Comparison of ENCODE assay signal across 13 cellular contexts in genomic region chr19:35206379-35206778, GRCh38. TPM values are rescaled to one million over a fixed set of nuclear protein-coding genes. Genes with fewer than 3 reads are reported as not detected.
A peak's percentile ranks its signal among the peaks of the same experiment; 100 is the strongest.
DNase-seq lines count a peak whose midpoint lies in the region; ATAC-seq, FAIRE-seq and TF ChIP-seq lines count a peak whose summit lies in the region.
"Had no signal": no experiment of that assay in that cellular context is flagged by ENCODE, and none has a peak within 500 bp of the region (broad histone marks: within the 10 kb centered on the region; RNA-seq: fewer than 3 reads in every experiment).

No MANE protein-coding gene starts in this region.

- CTCF ChIA-PET in CD8-positive, alpha-beta memory T cell (lab: Charles Lee), result interaction anchor here (0.9 to 1.9 kb wide), 5 partner anchors 10 to 289 kb away, joined by 3 to 7 read pairs (median 3); no protein-coding TSS in a partner anchor
- CTCF ChIA-PET in activated CD4-positive, alpha-beta memory T cell treated with anti-CD3 and anti-CD28 coated beads for 36 hours (lab: Charles Lee), result no interaction called here
- CTCF ChIA-PET in HepG2 (lab: Yijun Ruan, JAX; ENCODE audit: low intra/inter-chr PET ratio, low total read pairs), result no interaction called here

- no peaks in the 10 kb centered on the region for H3K36me3 ChIP-seq in CD8-positive, alpha-beta memory T cell (ENCODE audit: insufficient read depth, low read length)
- H3K36me3 ChIP-seq in HepG2 (replicated peaks in 1 of 2; ENCODE audit: control insufficient read depth in 1 of 2, insufficient read depth in 2 of 2, low read length in 2 of 2) (no peaks in the 10 kb centered on the region), heart left ventricle (no peaks in the 10 kb centered on the region)
- H3K36me3 ChIP-seq: SJSA1 had no signal

- TF ChIP-seq EP300 in HepG2 (IDR thresholded peaks at IDR 0.05; ENCODE audit: low read depth in 2 of 2, low read length in 2 of 2), result no peak
- no peak for TF ChIP-seq EP300 in HepG2 (CRISPR knock-in tag; IDR thresholded peaks at IDR 0.05; ENCODE audit: borderline replicate concordance)

- TF ChIP-seq POLR2A in HepG2 (IDR thresholded peaks at IDR 0.05; ENCODE audit: insufficient read depth in 1 of 2, low read depth in 2 of 2, low read length in 2 of 2), result no peak
- no peak for TF ChIP-seq POLR2A in heart left ventricle (IDR thresholded peaks at IDR 0.05)
- TF ChIP-seq POLR2A in erythroblast (IDR thresholded peaks at IDR 0.05; ENCODE audit: low read length), result no peak

- peaks cover 0 to 4% (median 0%) of the 10 kb centered on the region in 3 donors for H3K36me3 Mint-ChIP-seq in CD8-positive, alpha-beta memory T cell
- peaks cover 2% of the 10 kb centered on the region for H3K36me3 Mint-ChIP-seq in activated CD4-positive, alpha-beta memory T cell treated with anti-CD3 and anti-CD28 coated beads for 36 hours

- H3K4me3 Mint-ChIP-seq in CD8-positive, alpha-beta memory T cell, result peak overlapping the region; percentile 3 to 69 (median 61)
- peak overlapping the region; percentile 2 for H3K4me3 Mint-ChIP-seq in activated CD4-positive, alpha-beta memory T cell treated with anti-CD3 and anti-CD28 coated beads for 36 hours

- H4K20me1 ChIP-seq in HepG2 (ENCODE audit: insufficient read depth, low read length), result no peaks in the 10 kb centered on the region

- POLR2A ChIA-PET in CD8-positive, alpha-beta memory T cell (lab: Charles Lee), result interaction anchor here (0.7 to 1.8 kb wide), 4 partner anchors 34 to 52 kb away, joined by 3 to 4 read pairs (median 3); partner anchors contain the start of gene FXYD5
- POLR2A ChIA-PET in activated CD4-positive, alpha-beta memory T cell treated with anti-CD3 and anti-CD28 coated beads for 36 hours (lab: Charles Lee), result interaction anchor here (0.7 to 1.0 kb wide), 2 partner anchors 36 to 44 kb away, joined by 3 read pairs; no protein-coding TSS in a partner anchor
- POLR2A ChIA-PET in HepG2 (lab: Yijun Ruan, JAX), result no interaction called here

- H3K9ac ChIP-seq in HepG2 (ENCODE audit: insufficient read depth, low read depth, low read length), result no peak overlapping the region

- no peak overlapping the region for H2AFZ ChIP-seq in HepG2 (ENCODE audit: low read length)

- TF ChIP-seq RAD21 in HepG2 (CRISPR knock-in tag; IDR thresholded peaks at IDR 0.05), result no peak

- peaks cover 0 to 4% (median 0%) of the 10 kb centered on the region in 5 donors for H3K9me3 Mint-ChIP-seq in CD8-positive, alpha-beta memory T cell
- peaks cover 5% of the 10 kb centered on the region for H3K9me3 Mint-ChIP-seq in activated CD4-positive, alpha-beta memory T cell treated with anti-CD3 and anti-CD28 coated beads for 36 hours

- DNase-seq in CD8-positive, alpha-beta memory T cell, result peak; percentile 34 to 81 (median 74)
- peak; percentile 60 for DNase-seq in activated CD4-positive, alpha-beta memory T cell treated with anti-CD3 and anti-CD28 coated beads for 36 hours
- DNase-seq in HepG2 (ENCODE audit: low spot score), result no peak
- DNase-seq in heart left ventricle, result no peak
- no peak for DNase-seq in erythroblast (lab: John Stamatoyannopoulos, UW)
- DNase-seq in cerebellum (ENCODE audit: low spot score), result no peak
- DNase-seq: mesenchymal stem cell, trophoblast cell had no signal

- peak overlapping the region; percentile 91 to 99 (median 98) for H3K27ac Mint-ChIP-seq in CD8-positive, alpha-beta memory T cell
- H3K27ac Mint-ChIP-seq in activated CD4-positive, alpha-beta memory T cell treated with anti-CD3 and anti-CD28 coated beads for 36 hours, result peak overlapping the region; percentile 88

- ATAC-seq in HG03354 (IDR thresholded peaks at IDR 0.05; ENCODE audit: poor library complexity, severe bottlenecking, unreplicated experiment) (peak; percentile 32), HepG2 (no peak), heart left ventricle (no peak), HG03025 (IDR thresholded peaks at IDR 0.05; ENCODE audit: low FRiP score, unreplicated experiment) (no peak)

- intact Hi-C loops in activated CD4-positive, alpha-beta memory T cell treated with anti-CD3 and anti-CD28 coated beads for 36 hours (cut with micrococcal nuclease), result loop anchor here (2.0 kb wide), 1 partner anchor 140 kb away; the partner anchor contains the start of gene FFAR1
- intact Hi-C loops in HepG2 (cut with micrococcal nuclease; ENCODE audit: unreplicated experiment), result no loop called here
- intact Hi-C loops in heart left ventricle (cut with DNase I), result no loop called here

- 24% methylated on average over 5 of the region's 5 CpGs for WGBS in HepG2 (ENCODE audit: low lambda C conversion rate)
- WGBS in heart left ventricle, 4 donors, result 64 to 73% (median 71%) methylated on average over 5 of the region's 5 CpGs

- FAIRE-seq in HepG2 (lab: Jason Lieb, UNC), result no peak
- FAIRE-seq: astrocyte, D721Med had no signal

- no TSS peak for BruUV-seq in HepG2 (replicated peaks; lab: Mats Ljungman, UMichigan)

- H3K4me1 Mint-ChIP-seq in CD8-positive, alpha-beta memory T cell, result peaks cover 62 to 77% (median 75%) of the 10 kb centered on the region in 3 donors
- H3K4me1 Mint-ChIP-seq in activated CD4-positive, alpha-beta memory T cell treated with anti-CD3 and anti-CD28 coated beads for 36 hours (ENCODE audit: low read depth), result peaks cover 71% of the 10 kb centered on the region

- H3K27me3 ChIP-seq in CD8-positive, alpha-beta memory T cell (ENCODE audit: insufficient read depth, low read length, poor library complexity, severe bottlenecking), result no peaks in the 10 kb centered on the region
- H3K27me3 ChIP-seq in HepG2 (ENCODE audit: control insufficient read depth in 1 of 2, insufficient read depth in 2 of 2, low read length in 2 of 2), result no peaks in the 10 kb centered on the region; a peak in 2 of 5 replicates
- peaks cover 0 to 3% (median 0%) of the 10 kb centered on the region in 9 donors for H3K27me3 ChIP-seq in heart left ventricle
- H3K27me3 ChIP-seq: SJSA1 had no signal

- no peak for TF ChIP-seq CTCF in HepG2 (CRISPR knock-in tag; IDR thresholded peaks at IDR 0.05)
- no peak for TF ChIP-seq CTCF in heart left ventricle (IDR thresholded peaks at IDR 0.05)

- H3K79me2 ChIP-seq in HepG2 (ENCODE audit: insufficient read depth, low read length), result no peaks in the 10 kb centered on the region

- in situ Hi-C loops in HepG2 (cut with HindIII; ENCODE audit: extremely low pct_ligation_motif_present, low pct_unique_long_range_greater_than_20kb), result no loop called here

- no peak overlapping the region for H3K4me2 ChIP-seq in HepG2 (ENCODE audit: low read depth, low read length)

- H3K27me3 Mint-ChIP-seq in CD8-positive, alpha-beta memory T cell, result peaks cover 0 to 1% of the 10 kb centered on the region in 2 donors
- no peaks in the 10 kb centered on the region for H3K27me3 Mint-ChIP-seq in activated CD4-positive, alpha-beta memory T cell treated with anti-CD3 and anti-CD28 coated beads for 36 hours

- no peaks in the 10 kb centered on the region for H3K9me3 ChIP-seq in CD8-positive, alpha-beta memory T cell (ENCODE audit: low read length)
- H3K9me3 ChIP-seq in HepG2 (ENCODE audit: low read length) (no peaks in the 10 kb centered on the region), heart left ventricle (peaks cover 0 to 3% (median 0%) of the 10 kb centered on the region in 12 donors)
- H3K9me3 ChIP-seq: SJSA1 had no signal

- peaks cover 74% of the 10 kb centered on the region for H3K4me1 ChIP-seq in CD8-positive, alpha-beta memory T cell (ENCODE audit: insufficient read depth, low read length)
- H3K4me1 ChIP-seq in HepG2 (ENCODE audit: insufficient read depth, low read length), result peaks cover 8% of the 10 kb centered on the region
- H3K4me1 ChIP-seq in heart left ventricle, result peaks cover 0 to 54% (median under 1%) of the 10 kb centered on the region in 12 donors
- H3K4me1 ChIP-seq: SJSA1 had no signal

- H3K4me3 ChIP-seq in CD8-positive, alpha-beta memory T cell (ENCODE audit: low read length), result peak overlapping the region; percentile 1
- no peak overlapping the region for H3K4me3 ChIP-seq in HepG2 (replicated peaks in 1 of 3; ENCODE audit: insufficient read depth in 1 of 3, low read depth in 2 of 3, low read length in 3 of 3)
- H3K4me3 ChIP-seq in heart left ventricle, result no peak overlapping the region
- H3K4me3 ChIP-seq: SJSA1 had no signal

- peak overlapping the region; percentile 44 for H3K27ac ChIP-seq in CD8-positive, alpha-beta memory T cell (ENCODE audit: low read depth, low read length)
- H3K27ac ChIP-seq in HepG2 (ENCODE audit: extremely low read length, insufficient read depth, low read length) (no peak overlapping the region), heart left ventricle (peak overlapping the region in 1 of 12 donors; percentile 81)
- H3K27ac ChIP-seq: SJSA1 had no signal

RNA-seq across cellular contexts. Expression of gene FAM187B, which starts 22.2 kb away (rescaled TPM):
- total RNA-seq in CD8-positive, alpha-beta memory T cell, result not detected
- polyA plus RNA-seq in CD8-positive, alpha-beta memory T cell, result not detected
- total RNA-seq in activated CD4-positive, alpha-beta memory T cell treated with anti-CD3 and anti-CD28 coated beads for 36 hours, result under 1 TPM in 1 of 2 experiments, not detected in 1; 0.19 TPM
- total RNA-seq in HepG2 (2016; rRNA removed; fragmentation: Illumina TruSeq; extraction: Trizol), result not detected in 2 replicates
- total RNA-seq in HepG2 (2016; cell fraction: cytosol; rRNA removed; fragmentation: Illumina TruSeq; extraction: Trizol; ENCODE audit: low read depth), result not detected in 2 replicates
- total RNA-seq in HepG2 (2016; cell fraction: insoluble cytoplasmic fraction; rRNA removed; fragmentation: Illumina TruSeq; extraction: Trizol), result not detected in 2 replicates
- total RNA-seq in HepG2 (2016; cell fraction: membrane; rRNA removed; fragmentation: Illumina TruSeq; extraction: Trizol), result not detected in 2 replicates
- not detected in 2 replicates for total RNA-seq in HepG2 (2016; cell fraction: nucleus; rRNA removed; fragmentation: Illumina TruSeq; extraction: Trizol)
- polyA plus RNA-seq in HepG2 (2011; rRNA removed), result not detected in 2 replicates
- polyA plus RNA-seq in HepG2 (2011; cell fraction: cytosol; rRNA removed), result not detected in 2 replicates
- polyA plus RNA-seq in HepG2 (2011; cell fraction: nucleus; rRNA removed), result not detected in 2 replicates
- not detected in 2 replicates for polyA plus RNA-seq in HepG2 (2012)
- polyA plus RNA-seq in HepG2 (2016; cell fraction: cytosol; fragmentation: Illumina TruSeq; extraction: Trizol; ENCODE audit: low read depth), result not detected in 2 replicates
- polyA plus RNA-seq in HepG2 (2016; cell fraction: insoluble cytoplasmic fraction; fragmentation: Illumina TruSeq; extraction: Trizol; ENCODE audit: low read depth), result not detected in 2 replicates
- not detected in 2 replicates for polyA plus RNA-seq in HepG2 (2016; cell fraction: membrane; fragmentation: Illumina TruSeq; extraction: Trizol; ENCODE audit: low read depth)
- not detected in 2 replicates for polyA plus RNA-seq in HepG2 (2016; cell fraction: nucleus; fragmentation: Illumina TruSeq; extraction: Trizol; ENCODE audit: insufficient read depth, low read depth)
- not detected in 2 replicates for polyA minus RNA-seq in HepG2 (2011; rRNA and poly(A)+ RNA removed; ENCODE audit: low replicate concordance)
- not detected in 2 replicates for polyA minus RNA-seq in HepG2 (2011; cell fraction: cytosol; rRNA and poly(A)+ RNA removed)
- polyA minus RNA-seq in HepG2 (2011; cell fraction: nucleus; rRNA and poly(A)+ RNA removed), result not detected in 2 replicates
- total RNA-seq in heart left ventricle, result not detected
- polyA plus RNA-seq in heart left ventricle, result under 1 TPM in 1 of 2 donors, not detected in 1; 0.06 TPM
- total RNA-seq in cerebellum, result not detected
- total RNA-seq: astrocyte, SJSA1 had no signal

RNA-seq across cellular contexts. Expression of gene LSR, which starts 42.4 kb away (rescaled TPM):
- total RNA-seq in CD8-positive, alpha-beta memory T cell, result 10 to 100 TPM; 23.5 to 27.5 TPM
- polyA plus RNA-seq in CD8-positive, alpha-beta memory T cell, result 77.8 TPM
- total RNA-seq in activated CD4-positive, alpha-beta memory T cell treated with anti-CD3 and anti-CD28 coated beads for 36 hours, result 10 to 100 TPM; 25.4 to 28.7 TPM
- total RNA-seq in HepG2 (2016; rRNA removed; fragmentation: Illumina TruSeq; extraction: Trizol) (14.2 and 29.2 TPM in 2 replicates), heart left ventricle (1 to 10 TPM; 2.8 to 9.0 (median 5.3) TPM), cerebellum (2.6 TPM)
- 8.7 and 9.3 TPM in 2 replicates for total RNA-seq in HepG2 (2016; cell fraction: cytosol; rRNA removed; fragmentation: Illumina TruSeq; extraction: Trizol; ENCODE audit: low read depth)
- total RNA-seq in HepG2 (2016; cell fraction: insoluble cytoplasmic fraction; rRNA removed; fragmentation: Illumina TruSeq; extraction: Trizol), result 15.3 and 31.4 TPM in 2 replicates
- 15.2 and 21.9 TPM in 2 replicates for total RNA-seq in HepG2 (2016; cell fraction: membrane; rRNA removed; fragmentation: Illumina TruSeq; extraction: Trizol)
- total RNA-seq in HepG2 (2016; cell fraction: nucleus; rRNA removed; fragmentation: Illumina TruSeq; extraction: Trizol), result 43.9 and 48.2 TPM in 2 replicates
- polyA plus RNA-seq in HepG2 (2011; rRNA removed) (79.2 and 111 TPM in 2 replicates), heart left ventricle (10 to 100 TPM in 1 of 2 donors, 1 to 10 TPM in 1; 4.8 to 10.5 TPM)
- polyA plus RNA-seq in HepG2 (2011; cell fraction: cytosol; rRNA removed), result 44.4 and 71.0 TPM in 2 replicates
- 93.8 and 94.9 TPM in 2 replicates for polyA plus RNA-seq in HepG2 (2011; cell fraction: nucleus; rRNA removed)
- polyA plus RNA-seq in HepG2 (2012), result 67.7 and 97.6 TPM in 2 replicates
- polyA plus RNA-seq in HepG2 (2016; cell fraction: cytosol; fragmentation: Illumina TruSeq; extraction: Trizol; ENCODE audit: low read depth), result 15.7 and 17.3 TPM in 2 replicates
- polyA plus RNA-seq in HepG2 (2016; cell fraction: insoluble cytoplasmic fraction; fragmentation: Illumina TruSeq; extraction: Trizol; ENCODE audit: low read depth), result 25.8 and 27.8 TPM in 2 replicates
- polyA plus RNA-seq in HepG2 (2016; cell fraction: membrane; fragmentation: Illumina TruSeq; extraction: Trizol; ENCODE audit: low read depth), result 21.9 and 23.9 TPM in 2 replicates
- 110 and 128 TPM in 2 replicates for polyA plus RNA-seq in HepG2 (2016; cell fraction: nucleus; fragmentation: Illumina TruSeq; extraction: Trizol; ENCODE audit: insufficient read depth, low read depth)
- 87.8 and 296 TPM in 2 replicates for polyA minus RNA-seq in HepG2 (2011; rRNA and poly(A)+ RNA removed; ENCODE audit: low replicate concordance)
- polyA minus RNA-seq in HepG2 (2011; cell fraction: cytosol; rRNA and poly(A)+ RNA removed), result 103 and 111 TPM in 2 replicates
- polyA minus RNA-seq in HepG2 (2011; cell fraction: nucleus; rRNA and poly(A)+ RNA removed), result 64.0 and 64.9 TPM in 2 replicates

RNA-seq across cellular contexts. Expression of gene FXYD5, which starts 51.8 kb away (rescaled TPM):
- 100 to 1,000 TPM; 295 TPM for total RNA-seq in CD8-positive, alpha-beta memory T cell
- polyA plus RNA-seq in CD8-positive, alpha-beta memory T cell, result 560 TPM
- 100 to 1,000 TPM; 334 to 360 TPM for total RNA-seq in activated CD4-positive, alpha-beta memory T cell treated with anti-CD3 and anti-CD28 coated beads for 36 hours
- total RNA-seq in HepG2 (2016; rRNA removed; fragmentation: Illumina TruSeq; extraction: Trizol) (not detected in 2 replicates), heart left ventricle (10 to 100 TPM; 15.3 to 87.9 (median 19.5) TPM), cerebellum (1.00 TPM)
- total RNA-seq in HepG2 (2016; cell fraction: cytosol; rRNA removed; fragmentation: Illumina TruSeq; extraction: Trizol; ENCODE audit: low read depth), result not detected in 2 replicates
- total RNA-seq in HepG2 (2016; cell fraction: insoluble cytoplasmic fraction; rRNA removed; fragmentation: Illumina TruSeq; extraction: Trizol), result not detected in 2 replicates
- not detected in 2 replicates for total RNA-seq in HepG2 (2016; cell fraction: membrane; rRNA removed; fragmentation: Illumina TruSeq; extraction: Trizol)
- not detected in 2 replicates for total RNA-seq in HepG2 (2016; cell fraction: nucleus; rRNA removed; fragmentation: Illumina TruSeq; extraction: Trizol)
- polyA plus RNA-seq in HepG2 (2011; rRNA removed) (0.65 and 0.91 TPM in 2 replicates), heart left ventricle (10 to 100 TPM; 31.0 to 59.2 TPM)
- polyA plus RNA-seq in HepG2 (2011; cell fraction: cytosol; rRNA removed), result 1.2 TPM in 2 replicates
- polyA plus RNA-seq in HepG2 (2011; cell fraction: nucleus; rRNA removed), result 0.64 and 1.2 TPM in 2 replicates
- polyA plus RNA-seq in HepG2 (2012), result 1.1 and 2.2 TPM in 2 replicates
- polyA plus RNA-seq in HepG2 (2016; cell fraction: cytosol; fragmentation: Illumina TruSeq; extraction: Trizol; ENCODE audit: low read depth), result 0.53 and 0.72 TPM in 2 replicates
- 0.29 TPM in 1 of 2 replicates, not detected in the other for polyA plus RNA-seq in HepG2 (2016; cell fraction: insoluble cytoplasmic fraction; fragmentation: Illumina TruSeq; extraction: Trizol; ENCODE audit: low read depth)
- polyA plus RNA-seq in HepG2 (2016; cell fraction: membrane; fragmentation: Illumina TruSeq; extraction: Trizol; ENCODE audit: low read depth), result 0.47 TPM in 1 of 2 replicates, not detected in the other
- polyA plus RNA-seq in HepG2 (2016; cell fraction: nucleus; fragmentation: Illumina TruSeq; extraction: Trizol; ENCODE audit: insufficient read depth, low read depth), result 0.89 TPM in 1 of 2 replicates, not detected in the other
- polyA minus RNA-seq in HepG2 (2011; rRNA and poly(A)+ RNA removed; ENCODE audit: low replicate concordance), result 0.60 and 172 TPM in 2 replicates
- polyA minus RNA-seq in HepG2 (2011; cell fraction: cytosol; rRNA and poly(A)+ RNA removed), result not detected in 2 replicates
- not detected in 2 replicates for polyA minus RNA-seq in HepG2 (2011; cell fraction: nucleus; rRNA and poly(A)+ RNA removed)

Comparison
In these comparisons a context has a peak if more than half of its experiments do, and no peak if none do; other contexts are left out.
1. DNase-seq: peak in CD8-positive, alpha-beta memory T cell (5 of 5) and activated CD4-positive, alpha-beta memory T cell treated with anti-CD3 and anti-CD28 coated beads for 36 hours (single experiment); none in HepG2 (single experiment), heart left ventricle (0 of 5), erythroblast (0 of 2) and cerebellum (single experiment).